23 cellular contexts compared by ENCODE assay signal in genomic region chr6:52374247-52374646, GRCh38. TPM values are rescaled to one million over a fixed set of nuclear protein-coding genes. Genes with fewer than 3 reads are reported as not detected.
DNase-seq lines count a peak whose midpoint lies in the region; ATAC-seq and TF ChIP-seq lines count a peak whose summit lies in the region.
"Had no signal": no experiment of that assay in that cellular context is flagged by ENCODE, and none has a peak within 500 bp of the region (broad histone marks: within the 10 kb centered on the region; RNA-seq: fewer than 3 reads in every experiment).

No MANE protein-coding gene starts in this region.

- peaks cover 5% of the 10 kb centered on the region for H3K36me3 ChIP-seq in CD4-positive, CD25-positive, alpha-beta regulatory T cell (ENCODE audit: control insufficient read depth, insufficient read depth, low read length)
- peaks cover 4% of the 10 kb centered on the region for H3K36me3 ChIP-seq in CD8-positive, alpha-beta T cell (ENCODE audit: insufficient read depth, low read length)
- peaks cover 0 to 12% (median 1%) of the 10 kb centered on the region in 3 experiments for H3K36me3 ChIP-seq in naive thymus-derived CD4-positive, alpha-beta T cell (ENCODE audit: control insufficient read depth in 2 of 3, insufficient read depth in 3 of 3, low read length in 3 of 3)
- H3K36me3 ChIP-seq: SJSA1 had no signal

- POLR2A ChIA-PET in CD8-positive, alpha-beta T cell (lab: Charles Lee) = interaction anchor here (1.0 to 4.3 kb wide), 3 partner anchors 8 to 89 kb away, joined by 3 to 22 read pairs (median 9); no protein-coding TSS in a partner anchor
- POLR2A ChIA-PET in naive thymus-derived CD4-positive, alpha-beta T cell (lab: Charles Lee) = interaction anchor here (2.3 to 8.6 kb wide), 3 partner anchors 9 to 13 kb away, joined by 12 to 77 read pairs (median 35); partner anchors contain the start of gene PAQR8

- no peaks in the 10 kb centered on the region for H3K27me3 Mint-ChIP-seq in CD4-positive, CD25-positive, alpha-beta regulatory T cell
- no peaks in the 10 kb centered on the region for H3K27me3 Mint-ChIP-seq in CD8-positive, alpha-beta T cell (ENCODE audit: low read depth)
- H3K27me3 Mint-ChIP-seq in naive thymus-derived CD4-positive, alpha-beta T cell = no peaks in the 10 kb centered on the region
- H3K27me3 Mint-ChIP-seq: B cell, IgD-negative memory B cell had no signal

- no peak for DNase-seq in CD4-positive, CD25-positive, alpha-beta regulatory T cell
- DNase-seq in CD8-positive, alpha-beta T cell = no peak
- no peak for DNase-seq in naive thymus-derived CD4-positive, alpha-beta T cell
- DNase-seq in head of caudate nucleus = no peak
- DNase-seq: DND-41, GM23248, H9, MV-4-11, NCI-H1417, NCI-H1694 treated with DMSO at 0.1 percent for 48 hours, NCI-H2081 treated with DMSO at 0.1 percent for 48 hours, NCI-H446, NCI-H526 had no signal

- H3K27ac Mint-ChIP-seq in CD4-positive, CD25-positive, alpha-beta regulatory T cell = peak overlapping the region; percentile 83 to 95 (median 86)
- H3K27ac Mint-ChIP-seq in CD8-positive, alpha-beta T cell = peak overlapping the region; percentile 85
- H3K27ac Mint-ChIP-seq in naive thymus-derived CD4-positive, alpha-beta T cell = peak overlapping the region in 8 of 9 donors; percentile 16 to 93 (median 76)
- H3K27ac Mint-ChIP-seq: B cell, IgD-negative memory B cell had no signal

- no peak for ATAC-seq in CD4-positive, CD25-positive, alpha-beta regulatory T cell (ENCODE audit: low read depth in 2 of 2)
- no peak for ATAC-seq in CD8-positive, alpha-beta T cell
- no peak for ATAC-seq in naive thymus-derived CD4-positive, alpha-beta T cell
- ATAC-seq in GM18517 (IDR thresholded peaks at IDR 0.05; ENCODE audit: unreplicated experiment) (no peak), HG03565 (IDR thresholded peaks at IDR 0.05; ENCODE audit: unreplicated experiment) (no peak)
- ATAC-seq: A549, GM12878, Right ventricle myocardium inferior had no signal

- no peak overlapping the region for H3K4me3 ChIP-seq in CD4-positive, CD25-positive, alpha-beta regulatory T cell (ENCODE audit: low read depth, low read length)
- H3K4me3 ChIP-seq in CD8-positive, alpha-beta T cell (ENCODE audit: low read depth, low read length) = no peak overlapping the region
- no peak overlapping the region for H3K4me3 ChIP-seq in naive thymus-derived CD4-positive, alpha-beta T cell (ENCODE audit: low read length)
- H3K4me3 ChIP-seq: A549, GM12878, GM23248, SJSA1 had no signal

- no peaks in the 10 kb centered on the region for H3K27me3 ChIP-seq in CD4-positive, CD25-positive, alpha-beta regulatory T cell (ENCODE audit: control insufficient read depth, insufficient read depth, low read length)
- H3K27me3 ChIP-seq in CD8-positive, alpha-beta T cell (ENCODE audit: insufficient read depth, low read length) = no peaks in the 10 kb centered on the region
- no peaks in the 10 kb centered on the region for H3K27me3 ChIP-seq in naive thymus-derived CD4-positive, alpha-beta T cell (ENCODE audit: control insufficient read depth in 2 of 2, insufficient read depth in 2 of 2, low read length in 2 of 2)
- H3K27me3 ChIP-seq: SJSA1 had no signal

- peaks cover 0 to 12% (median 7%) of the 10 kb centered on the region in 7 donors for H3K9me3 Mint-ChIP-seq in CD4-positive, CD25-positive, alpha-beta regulatory T cell
- H3K9me3 Mint-ChIP-seq in CD8-positive, alpha-beta T cell = peaks cover 10% of the 10 kb centered on the region
- H3K9me3 Mint-ChIP-seq in naive thymus-derived CD4-positive, alpha-beta T cell = peaks cover 0 to 14% (median 8%) of the 10 kb centered on the region in 11 donors

- CTCF ChIA-PET in CD8-positive, alpha-beta T cell (lab: Charles Lee) = interaction anchor here (1.2 to 7.2 kb wide), 6 partner anchors 12 to 111 kb away, joined by 3 to 38 read pairs (median 7); partner anchors contain the start of gene PAQR8
- CTCF ChIA-PET in naive thymus-derived CD4-positive, alpha-beta T cell (lab: Charles Lee) = interaction anchor here (1.3 to 11.4 kb wide), 2 partner anchors 12 to 15 kb away, joined by 3 to 78 read pairs; partner anchors contain the start of gene PAQR8

- peaks cover 27 to 73% (median 62%) of the 10 kb centered on the region in 4 donors for H3K4me1 Mint-ChIP-seq in CD4-positive, CD25-positive, alpha-beta regulatory T cell
- H3K4me1 Mint-ChIP-seq in CD8-positive, alpha-beta T cell (ENCODE audit: low read depth) = peaks cover 75% of the 10 kb centered on the region
- peaks cover 34 to 91% (median 87%) of the 10 kb centered on the region in 7 donors for H3K4me1 Mint-ChIP-seq in naive thymus-derived CD4-positive, alpha-beta T cell

- no peaks in the 10 kb centered on the region for H3K9me3 ChIP-seq in CD4-positive, CD25-positive, alpha-beta regulatory T cell (ENCODE audit: control insufficient read depth in 2 of 2, low read length in 2 of 2)
- H3K9me3 ChIP-seq in CD8-positive, alpha-beta T cell (ENCODE audit: low read length) = no peaks in the 10 kb centered on the region
- no peaks in the 10 kb centered on the region for H3K9me3 ChIP-seq in naive thymus-derived CD4-positive, alpha-beta T cell (ENCODE audit: control insufficient read depth in 2 of 3, low read length in 3 of 3)
- H3K9me3 ChIP-seq: A549, SJSA1 had no signal

- peaks cover 36% of the 10 kb centered on the region for H3K36me3 Mint-ChIP-seq in CD4-positive, CD25-positive, alpha-beta regulatory T cell
- peaks cover 44% of the 10 kb centered on the region for H3K36me3 Mint-ChIP-seq in CD8-positive, alpha-beta T cell
- H3K36me3 Mint-ChIP-seq in naive thymus-derived CD4-positive, alpha-beta T cell = peaks cover 12 to 53% (median 35%) of the 10 kb centered on the region in 5 donors

- H3K4me3 Mint-ChIP-seq in CD4-positive, CD25-positive, alpha-beta regulatory T cell = peak overlapping the region in 1 of 4 donors; percentile 54
- H3K4me3 Mint-ChIP-seq in CD8-positive, alpha-beta T cell = no peak overlapping the region
- H3K4me3 Mint-ChIP-seq in naive thymus-derived CD4-positive, alpha-beta T cell = peak overlapping the region in 4 of 10 donors; percentile 0 to 48 (median 23)
- H3K4me3 Mint-ChIP-seq: B cell, CD14-positive monocyte, H9 had no signal

- H3K4me1 ChIP-seq in CD4-positive, CD25-positive, alpha-beta regulatory T cell (ENCODE audit: control insufficient read depth, insufficient read depth, low read length, poor library complexity, severe bottlenecking) = peaks cover 25% of the 10 kb centered on the region
- H3K4me1 ChIP-seq in CD8-positive, alpha-beta T cell (ENCODE audit: insufficient read depth, low read length) = peaks cover 48% of the 10 kb centered on the region
- peaks cover 13 to 38% of the 10 kb centered on the region in 2 donors for H3K4me1 ChIP-seq in naive thymus-derived CD4-positive, alpha-beta T cell (ENCODE audit: control insufficient read depth in 2 of 2, insufficient read depth in 2 of 2, low read length in 2 of 2)
- H3K4me1 ChIP-seq: A549 had no signal

- no peak for TF ChIP-seq CTCF in CD8-positive, alpha-beta T cell (IDR thresholded peaks at IDR 0.05)

- intact Hi-C loops in CD8-positive, alpha-beta T cell (cut with DNase I, micrococcal nuclease) = no loop called here
- intact Hi-C loops in naive thymus-derived CD4-positive, alpha-beta T cell (cut with micrococcal nuclease) = no loop called here
- intact Hi-C loops in head of caudate nucleus (cut with DNase I) = no loop called here

- H3K27ac ChIP-seq in CD4-positive, CD25-positive, alpha-beta regulatory T cell (ENCODE audit: insufficient read depth, low read length, poor library complexity, severe bottlenecking) = no peak overlapping the region
- no peak overlapping the region for H3K27ac ChIP-seq in CD8-positive, alpha-beta T cell (ENCODE audit: low read depth, low read length)
- H3K27ac ChIP-seq in cingulate gyrus (ENCODE audit: low read depth, low read length) = peak overlapping the region; percentile 0
- peak overlapping the region; percentile 43 for H3K27ac ChIP-seq in naive thymus-derived CD4-positive, alpha-beta T cell (ENCODE audit: low read depth, low read length)
- H3K27ac ChIP-seq: A549, GM23248, SJSA1 had no signal

RNA-seq across cellular contexts. Expression of gene PAQR8, which starts 12.3 kb away (rescaled TPM):
- total RNA-seq in CD4-positive, CD25-positive, alpha-beta regulatory T cell = 5.4 TPM
- 10 to 100 TPM in 3 of 4 donors, 1 to 10 TPM in 1; 8.6 to 18.5 (median 15.5) TPM for polyA plus RNA-seq in CD4-positive, CD25-positive, alpha-beta regulatory T cell
- total RNA-seq in CD8-positive, alpha-beta T cell = 1 to 10 TPM; 1.8 to 2.2 TPM
- 10 to 100 TPM in 3 of 5 experiments, 1 to 10 TPM in 2; 7.5 to 46.2 (median 21.6) TPM for total RNA-seq in naive thymus-derived CD4-positive, alpha-beta T cell
- 10 to 100 TPM; 32.1 to 39.2 TPM for polyA plus RNA-seq in naive thymus-derived CD4-positive, alpha-beta T cell

RNA-seq across cellular contexts. Expression of gene EFHC1, which starts 45.9 kb away (rescaled TPM):
- 4.4 TPM for total RNA-seq in CD4-positive, CD25-positive, alpha-beta regulatory T cell
- 1 to 10 TPM in 2 of 4 donors, under 1 TPM in 1, not detected in 1; 0.32 to 2.1 (median 2.1) TPM for polyA plus RNA-seq in CD4-positive, CD25-positive, alpha-beta regulatory T cell
- 1 to 10 TPM; 5.1 to 6.9 TPM for total RNA-seq in CD8-positive, alpha-beta T cell
- 10 to 100 TPM in 2 of 5 experiments, 1 to 10 TPM in 3; 2.4 to 13.8 (median 6.0) TPM for total RNA-seq in naive thymus-derived CD4-positive, alpha-beta T cell
- polyA plus RNA-seq in naive thymus-derived CD4-positive, alpha-beta T cell = 1 to 10 TPM; 1.9 to 5.2 TPM

Comparison
In these comparisons a context has a peak if more than half of its experiments do, and no peak if none do; other contexts are left out.
1. H3K27ac ChIP-seq: peak in cingulate gyrus (single experiment) and naive thymus-derived CD4-positive, alpha-beta T cell (single experiment); none in CD4-positive, CD25-positive, alpha-beta regulatory T cell (single experiment) and CD8-positive, alpha-beta T cell (single experiment).
2. Peak in every context shown above with its lines, with median percentiles within 50 percentile points of each other: H3K27ac Mint-ChIP-seq.